ENCODE assay signal across 8 cellular contexts in the genomic region with DNA sequence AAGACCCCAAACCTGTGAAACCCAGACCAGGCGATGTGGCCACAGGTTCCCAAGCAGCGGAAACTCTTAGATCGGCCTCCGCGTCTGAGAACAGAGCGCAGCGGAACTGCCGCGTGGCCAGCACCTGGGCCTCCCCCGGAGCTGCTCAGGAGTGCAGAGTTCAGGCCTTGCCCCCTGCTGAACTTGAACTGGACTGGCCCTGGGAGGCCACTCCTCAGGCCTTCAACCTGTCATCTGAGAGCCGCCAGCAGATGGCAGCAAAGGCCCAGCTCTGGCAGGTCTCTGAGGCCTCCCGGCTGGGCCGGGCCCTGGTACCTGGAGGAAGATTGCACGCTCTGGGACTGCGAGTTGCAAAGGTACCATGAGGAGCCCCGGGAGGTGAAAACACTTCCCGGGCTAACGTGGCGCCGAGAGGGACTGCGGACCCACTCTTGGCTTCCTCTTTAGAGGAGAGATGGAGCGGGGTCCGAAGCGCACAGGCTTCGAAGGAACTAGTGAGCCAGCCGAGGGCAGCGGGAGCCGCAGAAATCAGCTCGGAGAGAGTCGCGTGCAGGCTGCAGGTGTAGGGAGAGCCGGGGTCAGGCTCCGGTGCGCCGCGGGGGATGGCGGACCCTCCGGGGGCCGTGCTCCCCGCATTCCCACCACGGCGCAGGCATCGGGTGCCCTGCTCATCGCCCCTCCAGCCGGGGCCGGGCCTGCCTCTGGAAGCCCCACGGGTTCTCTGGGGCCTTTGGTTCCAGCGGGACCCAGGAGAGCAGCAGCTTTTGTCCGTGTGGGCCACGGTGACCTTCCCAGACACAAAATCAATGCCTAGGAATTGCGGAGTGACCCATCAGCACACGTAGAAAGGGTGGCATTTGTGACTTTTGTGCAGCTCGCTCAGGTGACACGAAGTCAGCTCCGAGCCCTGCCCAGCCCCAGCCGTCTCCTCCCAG.
DNase-seq lines count a peak whose midpoint lies in the region; ATAC-seq, FAIRE-seq and TF ChIP-seq lines count a peak whose summit lies in the region.

No MANE protein-coding gene starts in this region.

- H3K9me3 ChIP-seq in neural progenitor cell (ENCODE audit: low read depth), result no peaks in the 10 kb centered on the region
- H3K9me3 ChIP-seq in stomach, result peaks cover 5 to 12% (median 10%) of the 10 kb centered on the region in 4 donors

- H3K79me2 ChIP-seq in neural progenitor cell (ENCODE audit: low read depth), result no peaks in the 10 kb centered on the region

- peak overlapping the region; percentile 92 for H2AFZ ChIP-seq in neural progenitor cell (replicated peaks)

- peak overlapping the region; percentile 66 for H3K4me2 ChIP-seq in neural progenitor cell

- no peaks in the 10 kb centered on the region for H4K20me1 ChIP-seq in neural progenitor cell (ENCODE audit: low read depth)

- no peak for TF ChIP-seq EP300 in stomach (IDR thresholded peaks at IDR 0.05)

- H3K4me3 ChIP-seq in foreskin fibroblast (ENCODE audit: low read depth in 1 of 2, low read length in 2 of 2) (peak overlapping the region; percentile 21 to 28), neural progenitor cell (peak overlapping the region; percentile 23), stomach (peak overlapping the region; percentile 26 to 44 (median 35))

- TF ChIP-seq POLR2A in stomach (IDR thresholded peaks at IDR 0.05), result no peak

- no peaks in the 10 kb centered on the region for H3K36me3 ChIP-seq in neural progenitor cell
- no peaks in the 10 kb centered on the region for H3K36me3 ChIP-seq in stomach

- H3K27ac ChIP-seq in neural progenitor cell (no peak overlapping the region), stomach (no peak overlapping the region)

- H3K27me3 ChIP-seq in neural progenitor cell (peaks cover 13% of the 10 kb centered on the region), stomach (peaks cover 0 to 38% (median 15%) of the 10 kb centered on the region in 3 donors)

- WGBS in stomach, 5 donors, result 22 to 35% (median 27%) methylated on average over 33 to 56 of the region's 56 CpGs

- no peaks in the 10 kb centered on the region for H3K36me3 Mint-ChIP-seq in neural progenitor cell

- H3K4me1 ChIP-seq in neural progenitor cell (no peaks in the 10 kb centered on the region), stomach (peaks cover 8 to 13% (median 12%) of the 10 kb centered on the region in 4 donors)

- intact Hi-C loops in stomach (cut with DNase I; ENCODE audit: low total_unique reads), result no loop called here

- no peak for FAIRE-seq in RCC 7860 (lab: Jason Lieb, UNC)

- H3F3A ChIP-seq in neural progenitor cell (ENCODE audit: low read depth), result no peaks in the 10 kb centered on the region

- DNase-seq in DMS79 treated with DMSO at 0.1 percent for 48 hours (lab: John Stamatoyannopoulos, UW) (peak; percentile 63), HUDEP-2 (lab: John Stamatoyannopoulos, UW; ENCODE audit: unreplicated experiment in 76 of 76) (peak in 70 of 76 experiments; percentile 4 to 87 (median 60)), RCC 7860 (ENCODE audit: low spot score) (peak; percentile 52), foreskin fibroblast (peak; percentile 61 to 90), neural progenitor cell (ENCODE audit: low spot score) (peak; percentile 85), stomach (peak; percentile 95)
- DNase-seq in activated effector memory CD4-positive, alpha-beta T cell treated with Interleukin-2 at 50 U/mL for 16 hours, result peak; percentile 77

- H3K4me3 Mint-ChIP-seq in neural progenitor cell, result peak overlapping the region; percentile 62

- H3K27me3 Mint-ChIP-seq in neural progenitor cell (ENCODE audit: insufficient read depth, low read depth), result peaks cover 4% of the 10 kb centered on the region

- H3K4me1 Mint-ChIP-seq in neural progenitor cell, result peaks cover 4% of the 10 kb centered on the region

- peak; percentile 92 for TF ChIP-seq CTCF in foreskin fibroblast (IDR thresholded peaks at IDR 0.05; ENCODE audit: low read depth, low read length)
- TF ChIP-seq CTCF in neural progenitor cell (IDR thresholded peaks at IDR 0.05), result peak; percentile 93
- TF ChIP-seq CTCF in stomach (IDR thresholded peaks at IDR 0.05), result peak in 5 of 7 experiments; percentile 65 to 90 (median 78)

- no peak overlapping the region for H3K9ac ChIP-seq in neural progenitor cell

- peak overlapping the region; percentile 72 for H3K27ac Mint-ChIP-seq in neural progenitor cell

- ATAC-seq in GM21515 (IDR thresholded peaks at IDR 0.05; ENCODE audit: unreplicated experiment), result peak; percentile 97

- peaks cover 15% of the 10 kb centered on the region for H3K9me3 Mint-ChIP-seq in neural progenitor cell
